Comparison of ENCODE assay signal across 1 cellular context in the genomic region with DNA sequence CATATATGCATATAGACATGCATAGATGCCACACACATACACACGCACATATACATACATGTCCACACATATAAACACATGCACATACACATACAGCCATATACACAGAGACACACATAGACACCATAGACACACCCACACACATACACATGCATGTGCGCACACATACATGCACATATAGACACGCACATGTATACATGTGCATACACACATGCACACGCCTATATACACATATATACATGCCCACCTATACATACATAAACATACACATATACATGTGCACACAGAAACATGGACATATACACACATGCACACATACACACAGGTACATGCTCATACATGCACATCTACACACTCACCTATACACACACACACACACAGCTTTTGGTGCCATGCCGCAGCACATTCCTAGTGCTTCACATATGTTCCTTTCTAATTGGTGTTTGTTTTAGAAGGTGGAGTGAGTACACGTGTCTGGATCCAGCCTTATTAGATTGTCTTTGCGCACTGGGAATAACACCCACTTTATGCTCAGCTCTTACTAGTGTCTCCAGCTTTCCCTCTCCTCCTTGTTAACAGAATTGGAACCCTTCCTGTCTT.
TF ChIP-seq lines count a peak whose summit lies in the region.

No MANE protein-coding gene starts in this region.

TF ChIP-seq in liver, 16 proteins besides CTCF, POLR2A, EP300 and RAD21 (continued from another document):
- TF ChIP-seq, protein P1, sequence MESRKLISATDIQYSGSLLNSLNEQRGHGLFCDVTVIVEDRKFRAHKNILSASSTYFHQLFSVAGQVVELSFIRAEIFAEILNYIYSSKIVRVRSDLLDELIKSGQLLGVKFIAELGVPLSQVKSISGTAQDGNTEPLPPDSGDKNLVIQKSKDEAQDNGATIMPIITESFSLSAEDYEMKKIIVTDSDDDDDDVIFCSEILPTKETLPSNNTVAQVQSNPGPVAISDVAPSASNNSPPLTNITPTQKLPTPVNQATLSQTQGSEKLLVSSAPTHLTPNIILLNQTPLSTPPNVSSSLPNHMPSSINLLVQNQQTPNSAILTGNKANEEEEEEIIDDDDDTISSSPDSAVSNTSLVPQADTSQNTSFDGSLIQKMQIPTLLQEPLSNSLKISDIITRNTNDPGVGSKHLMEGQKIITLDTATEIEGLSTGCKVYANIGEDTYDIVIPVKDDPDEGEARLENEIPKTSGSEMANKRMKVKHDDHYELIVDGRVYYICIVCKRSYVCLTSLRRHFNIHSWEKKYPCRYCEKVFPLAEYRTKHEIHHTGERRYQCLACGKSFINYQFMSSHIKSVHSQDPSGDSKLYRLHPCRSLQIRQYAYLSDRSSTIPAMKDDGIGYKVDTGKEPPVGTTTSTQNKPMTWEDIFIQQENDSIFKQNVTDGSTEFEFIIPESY (IDR thresholded peaks at IDR 0.05): no peak
- no peak for TF ChIP-seq HNF4A (conservative IDR thresholded peaks at IDR 0.05)
- no peak for TF ChIP-seq MAX (IDR thresholded peaks at IDR 0.05)
- TF ChIP-seq GABPA (IDR thresholded peaks at IDR 0.05 in 1 of 2, conservative IDR thresholded peaks at IDR 0.05 in 1 of 2): no peak
- TF ChIP-seq FOXA1 (IDR thresholded peaks at IDR 0.05): no peak
